In genomic region chr5:176454724-176455394, GRCh38 we compare ENCODE assay signal across 26 cellular contexts.
"Had no signal": no experiment of that assay in that cellular context is flagged by ENCODE, and none has a peak within 500 bp of the region (broad histone marks: within the 10 kb centered on the region; RNA-seq: fewer than 3 reads in every experiment).

No MANE protein-coding gene starts in this region.

- H3K27me3 Mint-ChIP-seq: activated B cell treated with CpG ODN at 0.5 μM for 24 hours; activated CD4-positive, alpha-beta T cell treated with anti-CD3 and anti-CD28 coated beads, Interleukin-2, amount 10 ng/mL, durations not matched to agents 24 days and 14 days; activated CD8-positive, alpha-beta memory T cell treated with anti-CD3 and anti-CD28 coated beads, Interleukin-2, amount 10 ng/mL, durations not matched to agents 7 days and 5 days; activated naive CD8-positive, alpha-beta T cell treated with anti-CD3 and anti-CD28 coated beads, Interleukin-2, amount 10 ng/mL, durations not matched to agents 7 days and 5 days; activated T-cell treated with anti-CD3 and anti-CD28 coated beads, Interleukin-2, amount 50 U/mL, for 24 hours had no signal

- H3K27ac Mint-ChIP-seq: activated B cell treated with CpG ODN at 0.5 μM for 24 hours; activated CD4-positive, alpha-beta T cell treated with anti-CD3 and anti-CD28 coated beads, Interleukin-2, amount 10 ng/mL, durations not matched to agents 24 days and 14 days; activated CD8-positive, alpha-beta memory T cell treated with anti-CD3 and anti-CD28 coated beads, Interleukin-2, amount 10 ng/mL, durations not matched to agents 7 days and 5 days; activated naive CD8-positive, alpha-beta T cell treated with anti-CD3 and anti-CD28 coated beads, Interleukin-2, amount 10 ng/mL, durations not matched to agents 7 days and 5 days; activated T-cell treated with anti-CD3 and anti-CD28 coated beads, Interleukin-2, amount 50 U/mL, for 24 hours; activated T-helper 1 cell treated with anti-CD3 and anti-CD28 coated beads, Interleukin-12 subunit alpha, Interleukin-12 subunit beta, Interleukin-2, Interleukin-4 antibody, amounts not matched to agents 30 ng/mL and 10 ng/mL and 1 ng/mL, durations not matched to agents 14 hours and 24 hours and 36 hours; T-helper 1 cell treated with Interleukin-12 subunit alpha and Interleukin-12 subunit beta and Interleukin-4 antibody, amounts not matched to agents 30 μg/mL and 1 μg/mL, for 36 hours had no signal

- H3K9me3 ChIP-seq: adrenal gland, Peyer's patch had no signal

- H3K9me3 Mint-ChIP-seq: activated B cell treated with CpG ODN at 0.5 μM for 24 hours; activated CD4-positive, alpha-beta T cell treated with anti-CD3 and anti-CD28 coated beads, Interleukin-2, amount 10 ng/mL, durations not matched to agents 24 days and 14 days; activated naive CD8-positive, alpha-beta T cell treated with anti-CD3 and anti-CD28 coated beads, Interleukin-2, amount 10 ng/mL, durations not matched to agents 7 days and 5 days; activated T-cell treated with anti-CD3 and anti-CD28 coated beads, Interleukin-2, amount 50 U/mL, for 24 hours; activated T-helper 1 cell treated with anti-CD3 and anti-CD28 coated beads, Interleukin-12 subunit alpha, Interleukin-12 subunit beta, Interleukin-2, Interleukin-4 antibody, amounts not matched to agents 30 ng/mL and 10 ng/mL and 1 ng/mL, durations not matched to agents 14 hours and 24 hours and 36 hours; T-helper 1 cell treated with Interleukin-12 subunit alpha and Interleukin-12 subunit beta and Interleukin-4 antibody, amounts not matched to agents 30 μg/mL and 1 μg/mL, for 36 hours had no signal

- ATAC-seq: activated CD8-positive, alpha-beta memory T cell treated with anti-CD3 and anti-CD28 coated beads, Interleukin-2, amount 10 ng/mL, durations not matched to agents 7 days and 5 days had no signal

- H3K27ac ChIP-seq: adrenal gland, Peyer's patch had no signal

- H3K27me3 ChIP-seq: adrenal gland, Peyer's patch had no signal

- H3K4me3 Mint-ChIP-seq: activated B cell treated with CpG ODN at 0.5 μM for 24 hours; activated CD4-positive, alpha-beta T cell treated with anti-CD3 and anti-CD28 coated beads, Interleukin-2, amount 10 ng/mL, durations not matched to agents 24 days and 14 days; activated CD8-positive, alpha-beta memory T cell treated with anti-CD3 and anti-CD28 coated beads, Interleukin-2, amount 10 ng/mL, durations not matched to agents 7 days and 5 days; activated naive CD8-positive, alpha-beta T cell treated with anti-CD3 and anti-CD28 coated beads, Interleukin-2, amount 10 ng/mL, durations not matched to agents 7 days and 5 days; activated T-cell treated with anti-CD3 and anti-CD28 coated beads, Interleukin-2, amount 50 U/mL, for 24 hours; activated T-helper 1 cell treated with anti-CD3 and anti-CD28 coated beads, Interleukin-12 subunit alpha, Interleukin-12 subunit beta, Interleukin-2, Interleukin-4 antibody, amounts not matched to agents 30 ng/mL and 10 ng/mL and 1 ng/mL, durations not matched to agents 14 hours and 24 hours and 36 hours; T-helper 1 cell treated with Interleukin-12 subunit alpha and Interleukin-12 subunit beta and Interleukin-4 antibody, amounts not matched to agents 30 μg/mL and 1 μg/mL, for 36 hours had no signal

- DNase-seq: activated B cell treated with CpG ODN at 0.5 μM for 24 hours; activated CD4-positive, alpha-beta T cell treated with anti-CD3 and anti-CD28 coated beads for 1 hour; activated CD4-positive, alpha-beta T cell treated with anti-CD3 and anti-CD28 coated beads, Interleukin-2, amount 10 ng/mL, durations not matched to agents 24 days and 14 days; activated CD4-positive, alpha-beta T cell treated with anti-CD3 and anti-CD28 coated beads, Interleukin-2, amount 50 U/mL, for 48 hours; activated CD8-positive, alpha-beta memory T cell treated with anti-CD3 and anti-CD28 coated beads, Interleukin-2, amount 10 ng/mL, durations not matched to agents 7 days and 5 days; activated effector memory CD4-positive, alpha-beta T cell treated with Interleukin-2 at 50 U/mL for 16 hours; activated naive CD4-positive, alpha-beta T cell; activated naive CD8-positive, alpha-beta T cell treated with anti-CD3 and anti-CD28 coated beads, Interleukin-2, amount 10 ng/mL, durations not matched to agents 7 days and 5 days; activated T-cell treated with anti-CD3 and anti-CD28 coated beads, Interleukin-2, amount 50 U/mL, for 24 hours; adrenal gland; anterior cingulate cortex; caudate nucleus; Kasumi-1; KBM-7; NCI-H1105 treated with DMSO at 0.1 percent for 48 hours; NCI-H146; NCI-H187 treated with DMSO at 0.1 percent for 48 hours; NCI-H2107; NCI-H345; NCI-H510A; NCI-H526 treated with DMSO at 0.1 percent for 48 hours; NCI-H82; Peyer's patch; SHP77 treated with DMSO at 0.1 percent for 48 hours had no signal

- H3K4me3 ChIP-seq: adrenal gland, Peyer's patch had no signal
